Comparison of ENCODE assay signal across 23 cellular contexts in genomic region chr1:23116921-23117699, GRCh38. TPM values are rescaled to one million over a fixed set of nuclear protein-coding genes. Genes with fewer than 3 reads are reported as not detected.
DNase-seq lines count a peak whose midpoint lies in the region; ATAC-seq and TF ChIP-seq lines count a peak whose summit lies in the region.
"Had no signal": no experiment of that assay in that cellular context is flagged by ENCODE, and none has a peak within 500 bp of the region (broad histone marks: within the 10 kb centered on the region; RNA-seq: fewer than 3 reads in every experiment).

No MANE protein-coding gene starts in this region.

- intact Hi-C loops in activated CD8-positive, alpha-beta T cell treated with anti-CD3 and anti-CD28 coated beads for 36 hours (cut with micrococcal nuclease) = no loop called here
- intact Hi-C loops in activated B cell treated with CpG ODN at 0.5 μM for 24 hours (cut with micrococcal nuclease) = no loop called here
- intact Hi-C loops in OCI-LY7 (cut with micrococcal nuclease; ENCODE audit: unreplicated experiment) = no loop called here

- peaks cover 59% of the 10 kb centered on the region for H3K4me1 Mint-ChIP-seq in activated CD8-positive, alpha-beta T cell treated with anti-CD3 and anti-CD28 coated beads for 36 hours (ENCODE audit: low read depth)
- peaks cover 61% of the 10 kb centered on the region for H3K4me1 Mint-ChIP-seq in activated CD8-positive, alpha-beta T cell treated with anti-CD3 and anti-CD28 coated beads, Interleukin-2, amount 10 ng/mL, durations not matched to agents 7 days and 5 days (ENCODE audit: low read depth)
- H3K4me1 Mint-ChIP-seq in activated B cell treated with CpG ODN at 0.5 μM for 24 hours = peaks cover 62% of the 10 kb centered on the region
- peaks cover 69% of the 10 kb centered on the region for H3K4me1 Mint-ChIP-seq in stimulated activated naive CD8-positive, alpha-beta T cell treated with anti-CD3 and anti-CD28 coated beads, Interleukin-15, amount 100 ng/mL, for 72 hours

- no peak overlapping the region for H3K4me2 ChIP-seq in OCI-LY7 (ENCODE audit: low read length)

- 0 out of 2 replicates have a peak, but pooled peaks cover 8% of the 10 kb centered on the region for H4K20me1 ChIP-seq in OCI-LY7 (ENCODE audit: insufficient read depth, low read length)

- H3K4me3 Mint-ChIP-seq in activated CD8-positive, alpha-beta T cell treated with anti-CD3 and anti-CD28 coated beads for 36 hours = no peak overlapping the region
- no peak overlapping the region for H3K4me3 Mint-ChIP-seq in activated CD8-positive, alpha-beta T cell treated with anti-CD3 and anti-CD28 coated beads, Interleukin-2, amount 10 ng/mL, durations not matched to agents 7 days and 5 days
- no peak overlapping the region for H3K4me3 Mint-ChIP-seq in activated B cell treated with CpG ODN at 0.5 μM for 24 hours
- H3K4me3 Mint-ChIP-seq in stimulated activated naive CD8-positive, alpha-beta T cell treated with anti-CD3 and anti-CD28 coated beads, Interleukin-15, amount 100 ng/mL, for 72 hours = no peak overlapping the region
- H3K4me3 Mint-ChIP-seq: activated T-cell treated with anti-CD3 and anti-CD28 coated beads, Interleukin-2, amount 50 U/mL, for 4 hours; T-helper 2 cell treated with Interferon-gamma antibody and Interleukin-4, amounts not matched to agents 5 μg/mL and 100 μg/mL, for 36 hours; WTC11 had no signal

- H2AFZ ChIP-seq in OCI-LY7 (ENCODE audit: low read length) = no peak overlapping the region

- no TSS peak for BruUV-seq in OCI-LY7 (replicated peaks; lab: Mats Ljungman, UMichigan)

- TF ChIP-seq POLR2A in erythroblast (IDR thresholded peaks at IDR 0.05; ENCODE audit: low read length) = no peak

- CTCF ChIA-PET in activated CD8-positive, alpha-beta T cell treated with anti-CD3 and anti-CD28 coated beads for 36 hours (lab: Charles Lee) = interaction anchor here (7.9 kb wide), 1 partner anchor 67 kb away, joined by 47 read pairs; no protein-coding TSS in a partner anchor
- CTCF ChIA-PET in activated CD8-positive, alpha-beta T cell treated with anti-CD3 and anti-CD28 coated beads, Interleukin-2, amount 10 ng/mL, durations not matched to agents 7 days and 5 days (lab: Charles Lee) = interaction anchor here (2.3 to 4.7 kb wide), 3 partner anchors 17 to 68 kb away, joined by 13 to 46 read pairs (median 32); no protein-coding TSS in a partner anchor
- CTCF ChIA-PET in activated B cell treated with CpG ODN at 0.5 μM for 24 hours (lab: Charles Lee) (interaction anchor here (1.0 kb wide), 1 partner anchor 67 kb away, joined by 3 read pairs; no protein-coding TSS in a partner anchor), OCI-LY7 (lab: Charles Lee; ENCODE audit: unreplicated experiment) (no interaction called here)

- POLR2A ChIA-PET in activated CD8-positive, alpha-beta T cell treated with anti-CD3 and anti-CD28 coated beads for 36 hours (lab: Charles Lee) = interaction anchor here (1.3 to 1.5 kb wide), 2 partner anchors 11 to 56 kb away, joined by 3 to 6 read pairs; no protein-coding TSS in a partner anchor
- POLR2A ChIA-PET in activated CD8-positive, alpha-beta T cell treated with anti-CD3 and anti-CD28 coated beads, Interleukin-2, amount 10 ng/mL, durations not matched to agents 7 days and 5 days (lab: Charles Lee) = interaction anchor here (0.5 to 0.6 kb wide), 2 partner anchors 28 to 1848 kb away, joined by 3 to 4 read pairs; no protein-coding TSS in a partner anchor
- POLR2A ChIA-PET in activated B cell treated with CpG ODN at 0.5 μM for 24 hours (lab: Charles Lee) (no interaction called here), OCI-LY7 (lab: Charles Lee) (no interaction called here)

- no peak for TF ChIP-seq CTCF in activated CD8-positive, alpha-beta T cell treated with anti-CD3 and anti-CD28 coated beads for 36 hours (IDR thresholded peaks at IDR 0.05)
- TF ChIP-seq CTCF in activated B cell treated with CpG ODN at 0.5 μM for 24 hours (IDR thresholded peaks at IDR 0.05) (no peak), OCI-LY7 (conservative IDR thresholded peaks at IDR 0.05; ENCODE audit: low read length) (no peak)

- no peak for ATAC-seq in activated CD8-positive, alpha-beta T cell treated with anti-CD3 and anti-CD28 coated beads for 36 hours
- ATAC-seq in activated CD8-positive, alpha-beta T cell treated with anti-CD3 and anti-CD28 coated beads, Interleukin-2, amount 10 ng/mL, durations not matched to agents 7 days and 5 days = no peak
- ATAC-seq in activated B cell treated with CpG ODN at 0.5 μM for 24 hours (ENCODE audit: low read depth) (no peak), HG03469 (IDR thresholded peaks at IDR 0.05; ENCODE audit: unreplicated experiment) (no peak)
- no peak for ATAC-seq in stimulated activated naive CD8-positive, alpha-beta T cell treated with anti-CD3 and anti-CD28 coated beads, Interleukin-15, amount 100 ng/mL, for 72 hours
- ATAC-seq: activated T-cell treated with anti-CD3 and anti-CD28 coated beads, Interleukin-2, amount 50 U/mL, for 4 hours; WTC11 had no signal

- H3K36me3 ChIP-seq in OCI-LY7 (ENCODE audit: insufficient read depth, low read length) = no peaks in the 10 kb centered on the region
- H3K36me3 ChIP-seq: BE2C, cardiac muscle cell, ovary, right atrium auricular region, stomach, tibial nerve had no signal

- H3K9me3 ChIP-seq in OCI-LY7 (ENCODE audit: low read length) = no peaks in the 10 kb centered on the region
- H3K9me3 ChIP-seq: BE2C, ovary, right atrium auricular region, SJSA1, stomach, tibial nerve had no signal

- peaks cover 35% of the 10 kb centered on the region; the same call in 1 of the 2 replicates for H3K79me2 ChIP-seq in OCI-LY7 (ENCODE audit: insufficient read depth, low read depth, low read length)

- peaks cover 32% of the 10 kb centered on the region for H3K4me1 ChIP-seq in OCI-LY7 (ENCODE audit: insufficient read depth, low read length, poor library complexity, severe bottlenecking)
- H3K4me1 ChIP-seq: BE2C had no signal

- no peak overlapping the region for H3K27ac ChIP-seq in OCI-LY7 (ENCODE audit: low read depth, low read length, poor library complexity, severe bottlenecking)
- H3K27ac ChIP-seq: cardiac muscle cell, ovary, right atrium auricular region, SJSA1, stomach, tibial nerve had no signal

- H3K27ac Mint-ChIP-seq in activated CD8-positive, alpha-beta T cell treated with anti-CD3 and anti-CD28 coated beads for 36 hours = peak overlapping the region; percentile 8
- no peak overlapping the region for H3K27ac Mint-ChIP-seq in activated CD8-positive, alpha-beta T cell treated with anti-CD3 and anti-CD28 coated beads, Interleukin-2, amount 10 ng/mL, durations not matched to agents 7 days and 5 days
- peak overlapping the region; percentile 43 for H3K27ac Mint-ChIP-seq in activated B cell treated with CpG ODN at 0.5 μM for 24 hours
- H3K27ac Mint-ChIP-seq in stimulated activated naive CD8-positive, alpha-beta T cell treated with anti-CD3 and anti-CD28 coated beads, Interleukin-15, amount 100 ng/mL, for 72 hours = no peak overlapping the region
- H3K27ac Mint-ChIP-seq: T-helper 2 cell treated with Interferon-gamma antibody and Interleukin-4, amounts not matched to agents 5 μg/mL and 100 μg/mL, for 36 hours had no signal

- no peaks in the 10 kb centered on the region for H3K9me2 ChIP-seq in OCI-LY7 (ENCODE audit: insufficient read depth, low read length)

- H3K27me3 Mint-ChIP-seq in activated CD8-positive, alpha-beta T cell treated with anti-CD3 and anti-CD28 coated beads for 36 hours = no peaks in the 10 kb centered on the region
- peaks cover 2% of the 10 kb centered on the region for H3K27me3 Mint-ChIP-seq in activated CD8-positive, alpha-beta T cell treated with anti-CD3 and anti-CD28 coated beads, Interleukin-2, amount 10 ng/mL, durations not matched to agents 7 days and 5 days (ENCODE audit: low read depth)
- no peaks in the 10 kb centered on the region for H3K27me3 Mint-ChIP-seq in activated B cell treated with CpG ODN at 0.5 μM for 24 hours
- H3K27me3 Mint-ChIP-seq in stimulated activated naive CD8-positive, alpha-beta T cell treated with anti-CD3 and anti-CD28 coated beads, Interleukin-15, amount 100 ng/mL, for 72 hours = no peaks in the 10 kb centered on the region

- no peak overlapping the region for H3K4me3 ChIP-seq in OCI-LY7 (ENCODE audit: low read depth, low read length, poor library complexity, severe bottlenecking)
- H3K4me3 ChIP-seq: cardiac muscle cell, lung, ovary, right atrium auricular region, SJSA1, stomach, tibial nerve had no signal

- DNase-seq in activated CD8-positive, alpha-beta T cell treated with anti-CD3 and anti-CD28 coated beads for 36 hours = no peak
- no peak for DNase-seq in activated CD8-positive, alpha-beta T cell treated with anti-CD3 and anti-CD28 coated beads, Interleukin-2, amount 10 ng/mL, durations not matched to agents 7 days and 5 days
- no peak for DNase-seq in activated B cell treated with CpG ODN at 0.5 μM for 24 hours
- peak; percentile 40 for DNase-seq in glomerular visceral epithelial cell (ENCODE audit: extremely low spot score)
- no peak for DNase-seq in OCI-LY7 (ENCODE audit: low spot score)
- no peak for DNase-seq in erythroblast (lab: John Stamatoyannopoulos, UW)
- no peak for DNase-seq in stimulated activated naive CD8-positive, alpha-beta T cell treated with anti-CD3 and anti-CD28 coated beads, Interleukin-15, amount 100 ng/mL, for 72 hours
- DNase-seq: activated naive CD4-positive, alpha-beta T cell treated with Interleukin-2 at 50 U/mL for 16 hours; activated T-cell treated with anti-CD3 and anti-CD28 coated beads, Interleukin-2, amount 50 U/mL, for 4 hours; BE2C; Calu3; NCI-H446; ovary; stimulated activated CD4-positive, alpha-beta T cell treated with anti-CD3 and anti-CD28 coated beads, Interleukin-4, amount 100 ng/mL, for 4 hours; stomach had no signal

- H3K9me3 Mint-ChIP-seq in activated CD8-positive, alpha-beta T cell treated with anti-CD3 and anti-CD28 coated beads for 36 hours = no peaks in the 10 kb centered on the region
- no peaks in the 10 kb centered on the region for H3K9me3 Mint-ChIP-seq in activated CD8-positive, alpha-beta T cell treated with anti-CD3 and anti-CD28 coated beads, Interleukin-2, amount 10 ng/mL, durations not matched to agents 7 days and 5 days (ENCODE audit: insufficient read depth)
- H3K9me3 Mint-ChIP-seq in activated B cell treated with CpG ODN at 0.5 μM for 24 hours = no peaks in the 10 kb centered on the region
- no peaks in the 10 kb centered on the region for H3K9me3 Mint-ChIP-seq in stimulated activated naive CD8-positive, alpha-beta T cell treated with anti-CD3 and anti-CD28 coated beads, Interleukin-15, amount 100 ng/mL, for 72 hours
- H3K9me3 Mint-ChIP-seq: activated T-cell treated with anti-CD3 and anti-CD28 coated beads, Interleukin-2, amount 50 U/mL, for 4 hours; T-helper 2 cell treated with Interferon-gamma antibody and Interleukin-4, amounts not matched to agents 5 μg/mL and 100 μg/mL, for 36 hours; WTC11 had no signal

- peaks cover 5% of the 10 kb centered on the region for H3K36me3 Mint-ChIP-seq in activated CD8-positive, alpha-beta T cell treated with anti-CD3 and anti-CD28 coated beads for 36 hours (ENCODE audit: low read depth)
- no peaks in the 10 kb centered on the region for H3K36me3 Mint-ChIP-seq in activated CD8-positive, alpha-beta T cell treated with anti-CD3 and anti-CD28 coated beads, Interleukin-2, amount 10 ng/mL, durations not matched to agents 7 days and 5 days (ENCODE audit: low read depth)
- H3K36me3 Mint-ChIP-seq in activated B cell treated with CpG ODN at 0.5 μM for 24 hours (ENCODE audit: low read depth) = no peaks in the 10 kb centered on the region
- H3K36me3 Mint-ChIP-seq: WTC11 had no signal

RNA-seq across cellular contexts. Expression of gene LUZP1, which starts 51.5 kb away (rescaled TPM):
- 10 to 100 TPM; 14.9 to 16.0 TPM for total RNA-seq in activated CD8-positive, alpha-beta T cell treated with anti-CD3 and anti-CD28 coated beads for 36 hours
- total RNA-seq in activated CD8-positive, alpha-beta T cell treated with anti-CD3 and anti-CD28 coated beads, Interleukin-2, amount 10 ng/mL, durations not matched to agents 7 days and 5 days = 10 to 100 TPM; 15.2 to 16.0 TPM
- total RNA-seq in activated B cell treated with CpG ODN at 0.5 μM for 24 hours (10.8 and 13.0 TPM in 2 replicates), OCI-LY7 (2022) (10.3 and 13.6 TPM in 2 replicates)
- 7.6 and 8.5 TPM in 2 replicates for total RNA-seq in OCI-LY7 (2014; rRNA removed; shearing (Covaris generic))

Comparison
In these comparisons a context has a peak if more than half of its experiments do, and no peak if none do; other contexts are left out.
1. H3K27ac Mint-ChIP-seq: peak in activated CD8-positive, alpha-beta T cell treated with anti-CD3 and anti-CD28 coated beads for 36 hours (single experiment) and activated B cell treated with CpG ODN at 0.5 μM for 24 hours (single experiment); none in activated CD8-positive, alpha-beta T cell treated with anti-CD3 and anti-CD28 coated beads, Interleukin-2, amount 10 ng/mL, durations not matched to agents 7 days and 5 days (single experiment) and stimulated activated naive CD8-positive, alpha-beta T cell treated with anti-CD3 and anti-CD28 coated beads, Interleukin-15, amount 100 ng/mL, for 72 hours (0 of 2).
2. POLR2A ChIA-PET loops: an anchor here in activated CD8-positive, alpha-beta T cell treated with anti-CD3 and anti-CD28 coated beads for 36 hours (1.3 to 1.5 kb wide) and activated CD8-positive, alpha-beta T cell treated with anti-CD3 and anti-CD28 coated beads, Interleukin-2, amount 10 ng/mL, durations not matched to agents 7 days and 5 days (0.5 to 0.6 kb wide); none called in activated B cell treated with CpG ODN at 0.5 μM for 24 hours and OCI-LY7.